In the genomic region with DNA sequence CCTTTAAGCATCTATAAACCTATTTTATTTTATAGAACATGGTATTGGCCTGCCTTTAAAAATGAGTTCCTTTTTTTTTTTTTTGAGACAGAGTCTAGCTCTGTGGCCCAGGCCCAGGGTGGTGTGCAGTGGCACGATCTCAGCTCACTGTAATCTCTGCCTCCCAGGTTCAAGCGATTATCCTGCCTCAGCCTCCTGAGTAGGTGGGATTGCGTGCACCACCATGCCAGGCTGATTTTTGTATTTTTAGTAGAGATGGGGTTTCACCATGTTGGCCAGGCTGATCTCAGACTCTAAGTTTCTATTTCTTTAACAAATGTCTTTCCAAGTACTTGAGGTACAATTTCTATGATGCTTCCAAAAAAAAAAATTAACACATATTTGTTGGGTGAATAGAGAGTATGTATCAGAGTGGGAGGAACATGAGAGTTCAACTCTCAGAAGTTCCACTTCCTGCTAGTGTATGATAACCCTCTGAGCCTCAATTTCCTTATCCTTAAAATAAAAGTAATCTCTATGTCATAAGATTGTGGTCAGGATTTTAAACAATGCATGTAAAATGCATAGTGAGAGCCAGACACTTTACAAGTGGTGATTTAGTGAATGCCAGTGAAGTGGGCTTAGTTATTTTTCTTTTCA, we compare ENCODE assay signal across 14 cellular contexts.
DNase-seq lines count a peak whose midpoint lies in the region; ATAC-seq and TF ChIP-seq lines count a peak whose summit lies in the region.
"Had no signal": no experiment of that assay in that cellular context is flagged by ENCODE, and none has a peak within 500 bp of the region (broad histone marks: within the 10 kb centered on the region; RNA-seq: fewer than 3 reads in every experiment).

No MANE protein-coding gene starts in this region.

- no peak for TF ChIP-seq CTCF in HFFc6 (IDR thresholded peaks at IDR 0.05)
- no peak for TF ChIP-seq CTCF in fibroblast of pulmonary artery (IDR thresholded peaks at IDR 0.05; ENCODE audit: low read length, missing control alignments)

- ATAC-seq in HG02884 (IDR thresholded peaks at IDR 0.05; ENCODE audit: unreplicated experiment): no peak
- ATAC-seq in HG03469 (IDR thresholded peaks at IDR 0.05; ENCODE audit: unreplicated experiment): no peak
- ATAC-seq in HG02970 (IDR thresholded peaks at IDR 0.05; ENCODE audit: low FRiP score, unreplicated experiment): no peak
- ATAC-seq: mucosa of descending colon, PC-3 had no signal

- POLR2A ChIA-PET in activated CD4-positive, alpha-beta memory T cell treated with anti-CD3 and anti-CD28 coated beads for 36 hours (lab: Charles Lee): interaction anchor here (0.6 to 1.6 kb wide), 4 partner anchors 11 to 136 kb away, joined by 3 to 6 read pairs (median 4); no protein-coding TSS in a partner anchor

- H3K27ac Mint-ChIP-seq in HFFc6: peak overlapping the region; percentile 31; the same call in 1 of the 2 replicates
- peak overlapping the region; percentile 100 for H3K27ac Mint-ChIP-seq in activated CD4-positive, alpha-beta memory T cell treated with anti-CD3 and anti-CD28 coated beads for 36 hours

- H3K4me1 Mint-ChIP-seq in HFFc6 (ENCODE audit: low read depth): peaks cover 9% of the 10 kb centered on the region
- peaks cover 69% of the 10 kb centered on the region for H3K4me1 Mint-ChIP-seq in activated CD4-positive, alpha-beta memory T cell treated with anti-CD3 and anti-CD28 coated beads for 36 hours (ENCODE audit: low read depth)

- no peaks in the 10 kb centered on the region for H3K36me3 Mint-ChIP-seq in HFFc6 (ENCODE audit: low read depth)
- peaks cover 7% of the 10 kb centered on the region for H3K36me3 Mint-ChIP-seq in activated CD4-positive, alpha-beta memory T cell treated with anti-CD3 and anti-CD28 coated beads for 36 hours

- DNase-seq in AG08395 (ENCODE audit: low spot score) (peak; percentile 29), HFFc6 (no peak), fibroblast of pulmonary artery (ENCODE audit: low read depth) (peak; percentile 31), SW480 (ENCODE audit: low spot score) (no peak)
- DNase-seq in activated CD4-positive, alpha-beta memory T cell treated with anti-CD3 and anti-CD28 coated beads for 36 hours: peak; percentile 63
- DNase-seq: aorta, C1 segment of cervical spinal cord, mucosa of descending colon, NCI-H1417, PC-3, sigmoid colon had no signal

- no peaks in the 10 kb centered on the region for H3K9me3 Mint-ChIP-seq in HFFc6
- no peaks in the 10 kb centered on the region for H3K9me3 Mint-ChIP-seq in activated CD4-positive, alpha-beta memory T cell treated with anti-CD3 and anti-CD28 coated beads for 36 hours

- H3K27me3 Mint-ChIP-seq in HFFc6 (ENCODE audit: insufficient read depth): peaks cover 1% of the 10 kb centered on the region; the same call in 1 of the 2 replicates
- H3K27me3 Mint-ChIP-seq in activated CD4-positive, alpha-beta memory T cell treated with anti-CD3 and anti-CD28 coated beads for 36 hours: no peaks in the 10 kb centered on the region

- intact Hi-C loops in activated CD4-positive, alpha-beta memory T cell treated with anti-CD3 and anti-CD28 coated beads for 36 hours (cut with micrococcal nuclease): loop anchor here (1.0 to 10.0 kb wide), 5 partner anchors 10 to 555 kb away; no protein-coding TSS in a partner anchor

- CTCF ChIA-PET in activated CD4-positive, alpha-beta memory T cell treated with anti-CD3 and anti-CD28 coated beads for 36 hours (lab: Charles Lee): interaction anchor here (1.2 kb wide), 1 partner anchor 48 kb away, joined by 3 read pairs; no protein-coding TSS in a partner anchor

- no peak overlapping the region for H3K4me3 ChIP-seq in fibroblast of pulmonary artery (replicated peaks; ENCODE audit: low read depth, low read length)
- H3K4me3 ChIP-seq: mucosa of descending colon, sigmoid colon had no signal

- H3K4me3 Mint-ChIP-seq in HFFc6: no peak overlapping the region
- peak overlapping the region; percentile 58 for H3K4me3 Mint-ChIP-seq in activated CD4-positive, alpha-beta memory T cell treated with anti-CD3 and anti-CD28 coated beads for 36 hours

Comparison
In these comparisons a context has a peak if more than half of its experiments do, and no peak if none do; other contexts are left out.
1. DNase-seq: peak in AG08395 (single experiment), activated CD4-positive, alpha-beta memory T cell treated with anti-CD3 and anti-CD28 coated beads for 36 hours (single experiment) and fibroblast of pulmonary artery (single experiment); none in HFFc6 (single experiment) and SW480 (single experiment).